In the genomic region with DNA sequence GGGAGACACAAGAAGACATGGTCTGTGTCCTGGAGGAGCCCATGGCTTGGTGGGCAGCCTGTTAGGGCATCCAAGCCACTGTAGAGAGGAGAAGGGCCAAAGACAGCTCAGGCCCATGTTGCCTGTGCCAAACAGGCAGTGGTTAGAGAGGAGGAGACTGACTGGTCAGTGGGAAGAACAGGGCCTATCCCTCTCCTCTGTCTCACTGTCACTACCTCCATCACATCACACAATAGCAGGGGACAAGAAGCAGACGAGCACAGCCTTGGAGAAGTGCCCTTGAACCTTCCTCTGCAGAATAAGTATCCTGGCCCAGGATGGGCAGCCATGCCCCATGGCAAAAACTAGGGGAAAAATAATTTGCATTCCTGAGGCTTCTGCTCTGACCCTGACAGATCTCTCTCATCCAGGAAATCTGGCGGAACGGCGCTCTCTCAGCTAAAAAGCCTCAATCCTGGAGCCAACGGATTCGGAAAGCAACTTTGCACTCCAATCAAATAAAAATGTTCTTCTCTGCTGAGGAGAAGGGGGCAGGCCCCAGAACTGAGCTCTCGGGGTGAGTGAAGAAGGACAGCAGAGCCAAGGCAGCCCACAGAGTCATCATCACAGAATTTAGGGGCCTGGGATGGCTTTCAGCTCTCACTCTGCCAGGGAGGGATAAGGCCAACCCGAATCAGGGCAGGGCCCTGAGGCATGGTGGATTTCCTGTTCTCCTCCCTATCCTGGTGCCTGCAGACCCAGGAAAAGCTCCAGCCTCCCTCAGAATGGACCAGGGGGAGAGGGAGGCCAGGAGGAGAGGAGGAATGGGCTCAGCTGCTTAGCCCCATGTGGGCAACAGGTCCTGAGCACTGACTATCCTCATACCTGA, we compare ENCODE assay signal across 9 cellular contexts. TPM values are rescaled to one million over a fixed set of nuclear protein-coding genes. Genes with fewer than 3 reads are reported as not detected.
DNase-seq lines count a peak whose midpoint lies in the region; ATAC-seq, FAIRE-seq and TF ChIP-seq lines count a peak whose summit lies in the region.
"Had no signal": no experiment of that assay in that cellular context is flagged by ENCODE, and none has a peak within 500 bp of the region (broad histone marks: within the 10 kb centered on the region; RNA-seq: fewer than 3 reads in every experiment).

No MANE protein-coding gene starts in this region.

- no peaks in the 10 kb centered on the region; the same call in 1 of the 2 replicates for H3K36me3 ChIP-seq in H7 (replicated peaks; ENCODE audit: control insufficient read depth, insufficient read depth, low read length)

- H3K9me3 Mint-ChIP-seq in activated naive CD8-positive, alpha-beta T cell (ENCODE audit: low read depth), result no peaks in the 10 kb centered on the region
- no peaks in the 10 kb centered on the region for H3K9me3 Mint-ChIP-seq in stimulated activated effector memory CD8-positive, alpha-beta T cell treated with anti-CD3 and anti-CD28 coated beads, Interleukin-12 subunit alpha, Interleukin-12 subunit beta, amount 100 ng/mL, for 72 hours

- ATAC-seq in stimulated activated effector memory CD8-positive, alpha-beta T cell treated with anti-CD3 and anti-CD28 coated beads, Interleukin-12 subunit alpha, Interleukin-12 subunit beta, amount 100 ng/mL, for 72 hours, result no peak
- ATAC-seq in HG03139 (IDR thresholded peaks at IDR 0.05; ENCODE audit: unreplicated experiment), result no peak

- H3K27me3 ChIP-seq in H7 (ENCODE audit: control insufficient read depth, insufficient read depth, low read length), result peaks cover 11% of the 10 kb centered on the region

- H3K4me3 Mint-ChIP-seq in activated naive CD8-positive, alpha-beta T cell, result peak overlapping the region; percentile 92
- peak overlapping the region; percentile 88 for H3K4me3 Mint-ChIP-seq in stimulated activated effector memory CD8-positive, alpha-beta T cell treated with anti-CD3 and anti-CD28 coated beads, Interleukin-12 subunit alpha, Interleukin-12 subunit beta, amount 100 ng/mL, for 72 hours

- no peaks in the 10 kb centered on the region for H3K27me3 Mint-ChIP-seq in activated naive CD8-positive, alpha-beta T cell

- no peaks in the 10 kb centered on the region for H3K36me3 Mint-ChIP-seq in activated naive CD8-positive, alpha-beta T cell
- H3K36me3 Mint-ChIP-seq in stimulated activated effector memory CD8-positive, alpha-beta T cell treated with anti-CD3 and anti-CD28 coated beads, Interleukin-12 subunit alpha, Interleukin-12 subunit beta, amount 100 ng/mL, for 72 hours, result peaks cover 26% of the 10 kb centered on the region

- H3K4me1 Mint-ChIP-seq in activated naive CD8-positive, alpha-beta T cell (ENCODE audit: low read depth), result peaks cover 51% of the 10 kb centered on the region
- H3K4me1 Mint-ChIP-seq in stimulated activated effector memory CD8-positive, alpha-beta T cell treated with anti-CD3 and anti-CD28 coated beads, Interleukin-12 subunit alpha, Interleukin-12 subunit beta, amount 100 ng/mL, for 72 hours, result peaks cover 63% of the 10 kb centered on the region

- H3K4me3 ChIP-seq in H7 (ENCODE audit: insufficient read depth, low read depth, low read length) (peak overlapping the region; percentile 72), iPS-18c (ENCODE audit: insufficient read depth, low read depth, low read length) (peak overlapping the region; percentile 55)

- peak; percentile 52 for DNase-seq in H7
- no peak for DNase-seq in stimulated activated effector memory CD8-positive, alpha-beta T cell treated with anti-CD3 and anti-CD28 coated beads, Interleukin-12 subunit alpha, Interleukin-12 subunit beta, amount 100 ng/mL, for 72 hours (ENCODE audit: low spot score in 2 of 2)
- DNase-seq in H54 (ENCODE audit: insufficient read length, low spot score), result no peak
- no peak for DNase-seq in erythroblast (lab: John Stamatoyannopoulos, UW)
- no peak for DNase-seq in putamen (ENCODE audit: low spot score)
- DNase-seq: NCI-H2081 treated with DMSO at 0.1 percent for 48 hours had no signal

- no peak for TF ChIP-seq POLR2A in H54 (IDR thresholded peaks at IDR 0.05; ENCODE audit: low read depth, low read length)
- no peak for TF ChIP-seq POLR2A in erythroblast (IDR thresholded peaks at IDR 0.05; ENCODE audit: low read length)

- peak overlapping the region; percentile 70 for H3K27ac Mint-ChIP-seq in activated naive CD8-positive, alpha-beta T cell
- peak overlapping the region; percentile 91 for H3K27ac Mint-ChIP-seq in stimulated activated effector memory CD8-positive, alpha-beta T cell treated with anti-CD3 and anti-CD28 coated beads, Interleukin-12 subunit alpha, Interleukin-12 subunit beta, amount 100 ng/mL, for 72 hours

- no peak for FAIRE-seq in H54 (lab: Jason Lieb, UNC)

- no peaks in the 10 kb centered on the region for H3K9me3 ChIP-seq in iPS-18c (ENCODE audit: control insufficient read depth, insufficient read depth, low read length)

RNA-seq across cellular contexts. Expression of a gene that starts 1.6 kb away (rescaled TPM):
- total RNA-seq in H7 (2014; rRNA removed; shearing (Covaris generic)), result 40.0 and 56.4 TPM in 2 replicates

RNA-seq across cellular contexts. Expression of a gene that starts 56.3 kb away (rescaled TPM):
- total RNA-seq in H7 (2014; rRNA removed; shearing (Covaris generic)), result 0.24 and 0.37 TPM in 2 replicates

RNA-seq across cellular contexts. Expression of a gene that starts 56.5 kb away (rescaled TPM):
- 0.07 TPM in 1 of 2 replicates, not detected in the other for total RNA-seq in H7 (2014; rRNA removed; shearing (Covaris generic))
